ENCODE assay signal across 8 cellular contexts in the genomic region with DNA sequence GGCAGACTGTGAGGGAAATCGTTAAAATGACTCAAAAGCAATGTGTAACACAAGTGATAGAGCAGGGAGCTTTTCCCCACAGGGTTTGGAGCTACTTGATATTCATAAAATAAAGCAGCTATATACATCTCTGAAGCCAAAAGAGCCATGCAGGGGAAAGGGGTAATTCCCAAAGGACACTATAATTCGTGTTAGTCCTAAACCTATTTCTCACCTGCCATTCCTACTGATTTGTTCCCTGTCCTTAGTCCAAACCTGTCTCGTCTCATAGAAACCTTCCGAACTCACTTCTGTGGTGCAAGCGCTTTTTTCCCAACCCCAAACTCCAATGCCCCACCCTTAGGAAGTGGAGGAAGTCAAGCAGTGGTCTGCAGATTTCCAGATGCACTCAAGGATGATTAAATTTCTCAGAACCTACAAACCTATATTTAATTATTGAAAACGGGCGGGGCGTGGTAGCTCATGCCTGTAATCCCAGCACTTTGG. TPM values are rescaled to one million over a fixed set of nuclear protein-coding genes. Genes with fewer than 3 reads are reported as not detected.
A peak's percentile ranks its signal among the peaks of the same experiment; 100 is the strongest.
DNase-seq lines count a peak whose midpoint lies in the region; ATAC-seq and TF ChIP-seq lines count a peak whose summit lies in the region.

No MANE protein-coding gene starts in this region.

- no peaks in the 10 kb centered on the region for H3K9me3 Mint-ChIP-seq in activated T-helper 2 cell treated with anti-CD3 and anti-CD28 coated beads, Interferon-gamma antibody, Interleukin-2, Interleukin-4, amounts not matched to agents 10 μg/mL and 5 μg/mL and 100 μg/mL, durations not matched to agents 14 hours and 24 hours and 36 hours

- ATAC-seq in HG02938 (IDR thresholded peaks at IDR 0.05; ENCODE audit: unreplicated experiment) (peak; percentile 3), GM19324 (IDR thresholded peaks at IDR 0.05; ENCODE audit: low FRiP score, unreplicated experiment) (no peak)

- H3K4me3 Mint-ChIP-seq in activated T-helper 2 cell treated with anti-CD3 and anti-CD28 coated beads, Interferon-gamma antibody, Interleukin-2, Interleukin-4, amounts not matched to agents 10 μg/mL and 5 μg/mL and 100 μg/mL, durations not matched to agents 14 hours and 24 hours and 36 hours (ENCODE audit: low read depth) = peak overlapping the region; percentile 91

- peaks cover 32% of the 10 kb centered on the region for H3K36me3 Mint-ChIP-seq in activated T-helper 2 cell treated with anti-CD3 and anti-CD28 coated beads, Interferon-gamma antibody, Interleukin-2, Interleukin-4, amounts not matched to agents 10 μg/mL and 5 μg/mL and 100 μg/mL, durations not matched to agents 14 hours and 24 hours and 36 hours (ENCODE audit: low read depth)

- H3K4me1 ChIP-seq in BE2C = no peaks in the 10 kb centered on the region
- peaks cover 14% of the 10 kb centered on the region for H3K4me1 ChIP-seq in stomach smooth muscle (ENCODE audit: control insufficient read depth, insufficient read depth, low read length)

- no peaks in the 10 kb centered on the region for H3K27me3 Mint-ChIP-seq in activated T-helper 2 cell treated with anti-CD3 and anti-CD28 coated beads, Interferon-gamma antibody, Interleukin-2, Interleukin-4, amounts not matched to agents 10 μg/mL and 5 μg/mL and 100 μg/mL, durations not matched to agents 14 hours and 24 hours and 36 hours (ENCODE audit: low read depth)

- intact Hi-C loops in activated T-helper 2 cell treated with anti-CD3 and anti-CD28 coated beads, Interferon-gamma antibody, Interleukin-2, Interleukin-4, amounts not matched to agents 10 μg/mL and 5 μg/mL and 100 μg/mL, durations not matched to agents 14 hours and 24 hours and 36 hours (cut with micrococcal nuclease) = loop anchor here (1.0 to 5.0 kb wide), 2 partner anchors 23 to 243 kb away; no protein-coding TSS in a partner anchor

- TF ChIP-seq CTCF in BE2C (IDR thresholded peaks at IDR 0.05; ENCODE audit: low read depth, low read length) = no peak

- H3K4me1 Mint-ChIP-seq in activated T-helper 2 cell treated with anti-CD3 and anti-CD28 coated beads, Interferon-gamma antibody, Interleukin-2, Interleukin-4, amounts not matched to agents 10 μg/mL and 5 μg/mL and 100 μg/mL, durations not matched to agents 14 hours and 24 hours and 36 hours (ENCODE audit: low read depth) = peaks cover 31% of the 10 kb centered on the region

- H3K36me3 ChIP-seq in BE2C (peaks cover 3% of the 10 kb centered on the region; the same call in 1 of the 2 replicates), stomach smooth muscle (ENCODE audit: control insufficient read depth in 2 of 2, insufficient read depth in 2 of 2, low read length in 2 of 2) (no peaks in the 10 kb centered on the region)

- peak overlapping the region; percentile 97 for H3K27ac Mint-ChIP-seq in activated T-helper 2 cell treated with anti-CD3 and anti-CD28 coated beads, Interferon-gamma antibody, Interleukin-2, Interleukin-4, amounts not matched to agents 10 μg/mL and 5 μg/mL and 100 μg/mL, durations not matched to agents 14 hours and 24 hours and 36 hours

- no peaks in the 10 kb centered on the region for H3K9me3 ChIP-seq in BE2C
- no peaks in the 10 kb centered on the region for H3K9me3 ChIP-seq in iPS-18c (ENCODE audit: control insufficient read depth, insufficient read depth, low read length)
- no peaks in the 10 kb centered on the region for H3K9me3 ChIP-seq in stomach smooth muscle (ENCODE audit: control insufficient read depth in 2 of 2, low read length in 2 of 2)

- H3K4me3 ChIP-seq in BE2C (ENCODE audit: low read depth, low read length) = peak overlapping the region; percentile 68
- H3K4me3 ChIP-seq in iPS-18c (ENCODE audit: insufficient read depth, low read depth, low read length) = peak overlapping the region; percentile 49
- H3K4me3 ChIP-seq in stomach smooth muscle (ENCODE audit: low read length in 2 of 2) = peak overlapping the region; percentile 86 to 97

- peak overlapping the region; percentile 96 to 99 for H3K9ac ChIP-seq in stomach smooth muscle (ENCODE audit: low read length in 2 of 2)

- no peaks in the 10 kb centered on the region for H3K27me3 ChIP-seq in BE2C
- H3K27me3 ChIP-seq in stomach smooth muscle (ENCODE audit: control insufficient read depth in 1 of 2, insufficient read depth in 2 of 2, low read length in 2 of 2) = no peaks in the 10 kb centered on the region

- peak overlapping the region; percentile 88 for H3K27ac ChIP-seq in stomach smooth muscle (ENCODE audit: low read length)

- DNase-seq in BE2C = peak; percentile 45
- no peak for DNase-seq in activated T-helper 2 cell treated with anti-CD3 and anti-CD28 coated beads, Interferon-gamma antibody, Interleukin-2, Interleukin-4, amounts not matched to agents 10 μg/mL and 5 μg/mL and 100 μg/mL, durations not matched to agents 14 hours and 24 hours and 36 hours (ENCODE audit: low spot score)
- DNase-seq in GM19240 (ENCODE audit: insufficient read length, low spot score) = no peak
- no peak for DNase-seq in 8988T

RNA-seq across cellular contexts. Expression of a gene that starts 0.9 kb away (rescaled TPM):
- polyA plus RNA-seq in BE2C (2012; ENCODE audit: insufficient read depth, insufficient read length, low read depth) = 74.5 TPM
- total RNA-seq in activated T-helper 2 cell treated with anti-CD3 and anti-CD28 coated beads, Interferon-gamma antibody, Interleukin-2, Interleukin-4, amounts not matched to agents 10 μg/mL and 5 μg/mL and 100 μg/mL, durations not matched to agents 14 hours and 24 hours and 36 hours = 231 and 237 TPM in 2 replicates

RNA-seq across cellular contexts. Expression of a gene that starts 24.6 kb away (rescaled TPM):
- polyA plus RNA-seq in BE2C (2012; ENCODE audit: insufficient read depth, insufficient read length, low read depth) = 3.2 TPM
- 4.9 and 6.1 TPM in 2 replicates for total RNA-seq in activated T-helper 2 cell treated with anti-CD3 and anti-CD28 coated beads, Interferon-gamma antibody, Interleukin-2, Interleukin-4, amounts not matched to agents 10 μg/mL and 5 μg/mL and 100 μg/mL, durations not matched to agents 14 hours and 24 hours and 36 hours
